Comparison of ENCODE assay signal across 7 cellular contexts in genomic region chr11:35404397-35404775, GRCh38. TPM values are rescaled to one million over a fixed set of nuclear protein-coding genes. Genes with fewer than 3 reads are reported as not detected.
A peak's percentile ranks its signal among the peaks of the same experiment; 100 is the strongest.
DNase-seq lines count a peak whose midpoint lies in the region; ATAC-seq and TF ChIP-seq lines count a peak whose summit lies in the region.

No MANE protein-coding gene starts in this region.

- H3K23ac ChIP-seq in mesenchymal stem cell (ENCODE audit: low read length in 2 of 2), result no peak overlapping the region

- H3K27ac Mint-ChIP-seq in HFFc6, result peak overlapping the region; percentile 0; the same call in 1 of the 2 replicates

- H3K9me2 ChIP-seq in DOHH2 (replicated peaks; ENCODE audit: control insufficient read depth, low read length), result no peaks in the 10 kb centered on the region

- H3K4me1 Mint-ChIP-seq in HFFc6 (ENCODE audit: low read depth), result peaks cover 13% of the 10 kb centered on the region

- H3K9me3 ChIP-seq in DOHH2 (ENCODE audit: control insufficient read depth, insufficient read depth, low read length) (no peaks in the 10 kb centered on the region), mesenchymal stem cell (ENCODE audit: control insufficient read depth, low read length) (no peaks in the 10 kb centered on the region)

- no peak overlapping the region for H3K14ac ChIP-seq in mesenchymal stem cell (ENCODE audit: low read length in 2 of 2)

- TF ChIP-seq CTCF in DOHH2 (IDR thresholded peaks at IDR 0.05; ENCODE audit: low read depth, low read length, poor library complexity, severe bottlenecking) (peak; percentile 43), HFFc6 (IDR thresholded peaks at IDR 0.05) (peak; percentile 86), astrocyte of the cerebellum (IDR thresholded peaks at IDR 0.05; ENCODE audit: low read depth, low read length, missing control alignments) (peak; percentile 31)

- H3K79me2 ChIP-seq in DOHH2 (ENCODE audit: control insufficient read depth, low read length), result no peaks in the 10 kb centered on the region

- H2AK5ac ChIP-seq in mesenchymal stem cell (ENCODE audit: low read length, severe bottlenecking), result no peak overlapping the region

- no peak overlapping the region for H3K27ac ChIP-seq in DOHH2 (ENCODE audit: low read depth, low read length)
- no peak overlapping the region for H3K27ac ChIP-seq in mesenchymal stem cell (ENCODE audit: low read length, poor library complexity, severe bottlenecking)

- H3K36me3 Mint-ChIP-seq in HFFc6 (ENCODE audit: low read depth), result no peaks in the 10 kb centered on the region; the same call in none of the 2 replicates

- H2AFZ ChIP-seq in mesenchymal stem cell (ENCODE audit: low read depth, low read length), result peak overlapping the region; percentile 73

- H3K9ac ChIP-seq in mesenchymal stem cell (ENCODE audit: low read length), result peak overlapping the region; percentile 33

- H3K4me1 ChIP-seq in DOHH2 (ENCODE audit: control insufficient read depth, low read length) (no peaks in the 10 kb centered on the region), mesenchymal stem cell (ENCODE audit: control insufficient read depth, insufficient read depth, low read depth, low read length) (peaks cover 3% of the 10 kb centered on the region)

- no peak overlapping the region for H4K91ac ChIP-seq in mesenchymal stem cell (ENCODE audit: low read length)

- H2BK120ac ChIP-seq in mesenchymal stem cell (ENCODE audit: low read depth, low read length), result no peak overlapping the region

- H3K4me3 Mint-ChIP-seq in HFFc6, result peak overlapping the region; percentile 1; the same call in 1 of the 2 replicates

- in situ Hi-C loops in astrocyte of the cerebellum (cut with HindIII; ENCODE audit: low sequenced_read_pairs), result no loop called here

- no peaks in the 10 kb centered on the region for H3K9me3 Mint-ChIP-seq in HFFc6

- no peak overlapping the region for H4K8ac ChIP-seq in mesenchymal stem cell (ENCODE audit: low read length)

- H3K4me2 ChIP-seq in DOHH2 (ENCODE audit: low read length) (no peak overlapping the region), mesenchymal stem cell (ENCODE audit: low read length, poor library complexity, severe bottlenecking) (no peak overlapping the region)

- H3K27me3 ChIP-seq in DOHH2 (ENCODE audit: control insufficient read depth, low read length) (peaks cover 5% of the 10 kb centered on the region; the same call in 1 of the 2 replicates), mesenchymal stem cell (ENCODE audit: control insufficient read depth in 1 of 2, insufficient read depth in 1 of 2, low read length in 2 of 2) (peaks cover 0 to 21% of the 10 kb centered on the region in 2 experiments)

- no peaks in the 10 kb centered on the region for H3F3A ChIP-seq in DOHH2 (ENCODE audit: control insufficient read depth, insufficient read depth)

- no peak overlapping the region for H2BK12ac ChIP-seq in mesenchymal stem cell (ENCODE audit: low read length in 2 of 2)

- H3K18ac ChIP-seq in mesenchymal stem cell (ENCODE audit: low read depth in 1 of 2, low read length in 2 of 2), result no peak overlapping the region

- no peak overlapping the region for H3K4ac ChIP-seq in mesenchymal stem cell (ENCODE audit: low read depth in 1 of 2, low read length in 2 of 2)

- 34% methylated on average over 7 of the region's 7 CpGs for WGBS in mesenchymal stem cell

- peak overlapping the region; percentile 60 for H2BK15ac ChIP-seq in mesenchymal stem cell (ENCODE audit: low read depth, poor library complexity, severe bottlenecking)

- no peak for ATAC-seq in GM21737 (IDR thresholded peaks at IDR 0.05; ENCODE audit: unreplicated experiment)
- ATAC-seq in HG03571 (IDR thresholded peaks at IDR 0.05; ENCODE audit: unreplicated experiment), result no peak

- no peaks in the 10 kb centered on the region for H3K79me1 ChIP-seq in mesenchymal stem cell (replicated peaks; ENCODE audit: low read length, poor library complexity, severe bottlenecking)

- H3K4me3 ChIP-seq in DOHH2 (ENCODE audit: low read length), result no peak overlapping the region
- H3K4me3 ChIP-seq in astrocyte of the cerebellum (ENCODE audit: low read depth, low read length), result no peak overlapping the region
- no peak overlapping the region for H3K4me3 ChIP-seq in mesenchymal stem cell (ENCODE audit: insufficient read depth in 1 of 2, low read depth in 1 of 2, low read length in 2 of 2)

- H4K20me1 ChIP-seq in DOHH2 (ENCODE audit: control insufficient read depth, insufficient read depth, low read depth, low read length), result no peaks in the 10 kb centered on the region

- DNase-seq in HFFc6 (peak; percentile 13), astrocyte of the cerebellum (ENCODE audit: low read depth) (no peak), mesenchymal stem cell (peak; percentile 53)
- no peak for DNase-seq in activated effector memory CD4-positive, alpha-beta T cell treated with Interleukin-2 at 50 U/mL for 16 hours

- peaks cover 3% of the 10 kb centered on the region; the same call in 1 of the 2 replicates for H3K27me3 Mint-ChIP-seq in HFFc6 (ENCODE audit: insufficient read depth)

- H3K36me3 ChIP-seq in DOHH2 (ENCODE audit: control insufficient read depth, low read length), result no peaks in the 10 kb centered on the region
- H3K36me3 ChIP-seq in mesenchymal stem cell (ENCODE audit: control insufficient read depth in 1 of 2, insufficient read depth in 2 of 2, low read depth in 1 of 2, low read length in 2 of 2), result peaks cover 0 to 90% of the 10 kb centered on the region in 2 experiments

- no peak overlapping the region for H2BK5ac ChIP-seq in mesenchymal stem cell (ENCODE audit: low read depth, low read length, poor library complexity, severe bottlenecking)

RNA-seq across cellular contexts. Expression of gene SLC1A2, which starts 15.0 kb away (rescaled TPM):
- 1 to 10 TPM; 1.7 to 2.4 (median 2.1) TPM for total RNA-seq in HFFc6 (2021; fragmentation: NEBNext Ultra II Directional; extraction: Animal tissue kit (Norgen Biotek cat#: 25700))
- 0.18 TPM for polyA plus RNA-seq in mesenchymal stem cell (2013, experiment 1 of 2)
- 0.11 TPM for polyA plus RNA-seq in mesenchymal stem cell (2013, experiment 2 of 2)

Comparison
In these comparisons a context has a peak if more than half of its experiments do, and no peak if none do; other contexts are left out.
1. CTCF ChIP-seq: peak in every context shown above with its lines; median percentile 86 in HFFc6; 43 in DOHH2; 31 in astrocyte of the cerebellum.
2. DNase-seq: peak in HFFc6 (single experiment) and mesenchymal stem cell (single experiment); none in astrocyte of the cerebellum (single experiment) and activated effector memory CD4-positive, alpha-beta T cell treated with Interleukin-2 at 50 U/mL for 16 hours (single experiment).